In the genomic region with DNA sequence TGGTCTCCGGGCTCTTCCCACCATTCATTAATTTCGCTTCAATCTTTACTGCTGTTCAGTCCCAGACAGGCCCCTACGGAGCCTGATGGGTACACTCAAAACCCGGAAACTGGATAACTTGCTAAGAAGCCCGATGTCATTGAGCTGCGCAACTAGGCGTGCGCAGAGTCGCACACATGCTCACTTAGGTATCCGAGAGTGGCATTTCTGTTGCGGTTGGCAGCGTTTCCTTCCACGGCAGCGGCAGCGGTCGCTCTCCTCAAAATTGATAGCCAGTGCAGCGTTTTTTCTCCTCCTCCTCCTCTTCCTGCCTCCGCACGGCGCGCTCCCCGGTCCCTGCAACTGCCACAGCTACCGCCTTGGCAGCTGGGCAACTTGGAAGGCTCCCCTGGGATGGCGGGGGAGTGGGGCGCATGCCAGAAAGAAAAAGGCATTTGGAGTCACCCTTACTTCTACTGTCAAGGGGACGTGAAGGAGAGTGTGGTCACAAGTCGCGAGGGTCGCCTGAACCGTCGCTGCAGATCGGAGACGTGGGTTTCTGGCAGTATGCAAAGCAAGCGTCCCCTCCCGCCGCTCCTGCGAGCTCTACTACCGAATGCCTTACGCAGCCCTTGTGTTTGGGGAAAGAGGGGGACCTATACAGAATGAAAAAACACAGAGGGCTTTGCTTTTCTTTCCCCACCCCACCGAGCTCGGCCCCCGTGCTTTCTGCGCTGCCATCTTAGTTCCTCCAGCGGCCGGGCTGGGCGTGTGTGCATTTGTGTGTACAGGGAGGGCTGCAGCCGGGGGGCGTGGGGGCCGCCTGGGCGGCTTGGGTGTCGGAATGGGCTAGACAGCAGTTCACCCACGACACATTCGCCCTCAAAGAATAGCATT, we compare ENCODE assay signal across 8 cellular contexts. TPM values are rescaled to one million over a fixed set of nuclear protein-coding genes. Genes with fewer than 3 reads are reported as not detected.
DNase-seq lines count a peak whose midpoint lies in the region; ATAC-seq and TF ChIP-seq lines count a peak whose summit lies in the region.

No MANE protein-coding gene starts in this region.

- H3K27me3 ChIP-seq in right atrium auricular region (no peaks in the 10 kb centered on the region), prostate gland (replicated peaks; ENCODE audit: insufficient read depth) (no peaks in the 10 kb centered on the region)

- H3K36me3 ChIP-seq in right atrium auricular region: no peaks in the 10 kb centered on the region
- no peaks in the 10 kb centered on the region for H3K36me3 ChIP-seq in prostate gland
- no peaks in the 10 kb centered on the region for H3K36me3 ChIP-seq in urinary bladder (ENCODE audit: insufficient read depth)

- peak; percentile 94 for DNase-seq in NCI-H146 treated with DMSO at 0.1 percent for 48 hours (lab: John Stamatoyannopoulos, UW; ENCODE audit: unreplicated experiment)
- DNase-seq in T-helper 1 cell: peak; percentile 81 to 99 (median 86)
- DNase-seq in amygdala (lab: John Stamatoyannopoulos, UW): peak; percentile 50 to 95 (median 82)
- peak; percentile 90 for DNase-seq in right atrium auricular region (ENCODE audit: low spot score)
- DNase-seq in prostate gland (ENCODE audit: low spot score): peak; percentile 88

- ATAC-seq in HG02884 (IDR thresholded peaks at IDR 0.05; ENCODE audit: unreplicated experiment): peak; percentile 53

- TF ChIP-seq POLR2A in GM15510 (IDR thresholded peaks at IDR 0.05; ENCODE audit: borderline replicate concordance, extremely low read depth, insufficient read length): peak; percentile 66
- peak; percentile 51 for TF ChIP-seq POLR2A in prostate gland (IDR thresholded peaks at IDR 0.05)

- WGBS in prostate gland: under 1% methylated on average over 53 of the region's 53 CpGs
- WGBS in urinary bladder: under 1% methylated on average over 53 of the region's 53 CpGs

- intact Hi-C loops in prostate gland (cut with DNase I): loop anchor here (10.0 kb wide), 1 partner anchor 65 kb away; no protein-coding TSS in a partner anchor

- H3K4me1 ChIP-seq in right atrium auricular region (peaks cover 0 to 26% of the 10 kb centered on the region in 2 donors), prostate gland (replicated peaks) (no peaks in the 10 kb centered on the region), urinary bladder (ENCODE audit: insufficient read depth) (no peaks in the 10 kb centered on the region)

- H3K27ac ChIP-seq in right atrium auricular region (peak overlapping the region; percentile 81 to 94), prostate gland (peak overlapping the region; percentile 83 to 89), urinary bladder (ENCODE audit: low read depth) (peak overlapping the region; percentile 70)

- no peaks in the 10 kb centered on the region for H3K9me3 ChIP-seq in right atrium auricular region
- no peaks in the 10 kb centered on the region for H3K9me3 ChIP-seq in prostate gland

- H3K4me3 ChIP-seq in right atrium auricular region (peak overlapping the region; percentile 73 to 89), prostate gland (peak overlapping the region; percentile 57 to 76), urinary bladder (ENCODE audit: low read depth, low read length) (peak overlapping the region; percentile 52)

- TF ChIP-seq CTCF in right atrium auricular region (IDR thresholded peaks at IDR 0.05): no peak
- peak in 2 of 4 experiments; percentile 6 to 10 for TF ChIP-seq CTCF in prostate gland (IDR thresholded peaks at IDR 0.05)

RNA-seq across cellular contexts. Expression of a gene that starts 2.5 kb away (rescaled TPM):
- 10 to 100 TPM; 78.6 to 91.2 TPM for total RNA-seq in right atrium auricular region
- total RNA-seq in prostate gland: 100 to 1,000 TPM; 127 to 132 TPM
- total RNA-seq in urinary bladder: 124 TPM
- 43.7 TPM for polyA plus RNA-seq in urinary bladder

Comparison
In these comparisons a context has a peak if more than half of its experiments do, and no peak if none do; other contexts are left out.
1. Peak in every context shown above with its lines: DNase-seq, ATAC-seq, H3K4me3 ChIP-seq and H3K27ac ChIP-seq.